Comparison of ENCODE assay signal across 4 cellular contexts in the genomic region with DNA sequence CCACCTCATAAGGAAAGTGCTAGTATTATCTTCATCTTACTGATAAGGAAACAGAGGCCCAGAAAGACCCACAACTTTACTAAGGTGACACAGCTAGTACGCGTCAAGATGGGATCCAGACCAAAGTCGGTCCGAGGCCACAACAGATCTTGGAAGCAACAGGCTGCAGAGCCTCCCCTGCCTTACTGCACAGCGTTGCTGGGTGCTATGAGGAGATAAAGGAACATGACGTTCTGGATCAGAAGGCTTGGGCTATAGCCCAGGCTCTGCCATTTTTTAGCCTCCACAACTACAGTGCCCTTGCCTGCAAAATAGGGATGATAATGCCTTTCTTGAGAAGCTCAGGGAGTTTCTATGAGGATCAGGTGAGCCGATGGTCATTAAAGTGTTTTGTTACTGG.
"Had no signal": no experiment of that assay in that cellular context is flagged by ENCODE, and none has a peak within 500 bp of the region (broad histone marks: within the 10 kb centered on the region; RNA-seq: fewer than 3 reads in every experiment).

No MANE protein-coding gene starts in this region.

- ATAC-seq: HepG2, K562 had no signal

- H3K4me3 ChIP-seq: K562 had no signal

- DNase-seq: IMR-90 had no signal

- H3K27ac ChIP-seq: HL-60 had no signal
